In genomic region chr9:94165592-94166236, GRCh38 we compare ENCODE assay signal across 8 cellular contexts.
A peak's percentile ranks its signal among the peaks of the same experiment; 100 is the strongest.
DNase-seq lines count a peak whose midpoint lies in the region; ATAC-seq and TF ChIP-seq lines count a peak whose summit lies in the region.

No MANE protein-coding gene starts in this region.

- H3K9me3 ChIP-seq in duodenal mucosa (ENCODE audit: control insufficient read depth in 1 of 2, low read length in 2 of 2) = no peaks in the 10 kb centered on the region

- no peaks in the 10 kb centered on the region for H3K27me3 Mint-ChIP-seq in activated CD4-positive, alpha-beta memory T cell treated with anti-CD3 and anti-CD28 coated beads, Interleukin-2, amount 10 ng/mL, durations not matched to agents 7 days and 5 days

- intact Hi-C loops in lower leg skin (cut with DNase I; ENCODE audit: low total_unique reads) = no loop called here

- peaks cover 23 to 28% of the 10 kb centered on the region in 2 donors for H3K4me1 ChIP-seq in duodenal mucosa (ENCODE audit: control insufficient read depth in 1 of 2, insufficient read depth in 2 of 2, low read length in 2 of 2)

- no peak for TF ChIP-seq CTCF in C4-2B (conservative IDR thresholded peaks at IDR 0.05)
- no peak for TF ChIP-seq CTCF in lower leg skin (IDR thresholded peaks at IDR 0.05)

- H3K9me3 Mint-ChIP-seq in activated CD4-positive, alpha-beta memory T cell treated with anti-CD3 and anti-CD28 coated beads, Interleukin-2, amount 10 ng/mL, durations not matched to agents 7 days and 5 days = no peaks in the 10 kb centered on the region

- H3K27ac Mint-ChIP-seq in activated CD4-positive, alpha-beta memory T cell treated with anti-CD3 and anti-CD28 coated beads, Interleukin-2, amount 10 ng/mL, durations not matched to agents 7 days and 5 days = peak overlapping the region; percentile 70

- DNase-seq in HK-2 (ENCODE audit: unreplicated experiment) = peak; percentile 98
- DNase-seq in NCI-H82 treated with DMSO at 0.1 percent for 48 hours (lab: John Stamatoyannopoulos, UW; ENCODE audit: unreplicated experiment) = peak; percentile 97
- peak; percentile 98 for DNase-seq in activated CD4-positive, alpha-beta memory T cell treated with anti-CD3 and anti-CD28 coated beads, Interleukin-2, amount 10 ng/mL, durations not matched to agents 7 days and 5 days
- DNase-seq in lower leg skin (ENCODE audit: low spot score in 2 of 2) = peak; percentile 98 to 99
- peak; percentile 92 to 98 for DNase-seq in stimulated activated CD4-positive, alpha-beta T cell treated with anti-CD3 and anti-CD28 coated beads, Interleukin-4, amount 100 ng/mL, for 4 hours

- POLR2A ChIA-PET in activated CD4-positive, alpha-beta memory T cell treated with anti-CD3 and anti-CD28 coated beads, Interleukin-2, amount 10 ng/mL, durations not matched to agents 7 days and 5 days (lab: Charles Lee) = interaction anchor here (1.0 to 1.8 kb wide), 6 partner anchors 8 to 208 kb away, joined by 3 to 6 read pairs (median 4); a partner anchor contains a TSS

- H3K4me1 Mint-ChIP-seq in activated CD4-positive, alpha-beta memory T cell treated with anti-CD3 and anti-CD28 coated beads, Interleukin-2, amount 10 ng/mL, durations not matched to agents 7 days and 5 days = peaks cover 42% of the 10 kb centered on the region

- H3K4me3 ChIP-seq in duodenal mucosa (ENCODE audit: low read depth in 1 of 2, low read length in 2 of 2) = peak overlapping the region; percentile 72 to 74
- no peak overlapping the region for H3K4me3 ChIP-seq in lower leg skin (ENCODE audit: low read depth, poor library complexity, severe bottlenecking)

- H3K36me3 ChIP-seq in duodenal mucosa (ENCODE audit: control insufficient read depth in 1 of 2, insufficient read depth in 2 of 2, low read length in 2 of 2) = no peaks in the 10 kb centered on the region

- H3K27me3 ChIP-seq in duodenal mucosa (ENCODE audit: control insufficient read depth in 1 of 2, insufficient read depth in 2 of 2, low read length in 2 of 2) = no peaks in the 10 kb centered on the region

- peaks cover 17% of the 10 kb centered on the region for H3K36me3 Mint-ChIP-seq in activated CD4-positive, alpha-beta memory T cell treated with anti-CD3 and anti-CD28 coated beads, Interleukin-2, amount 10 ng/mL, durations not matched to agents 7 days and 5 days (ENCODE audit: low read depth)

- peak; percentile 91 for ATAC-seq in GM19455 (IDR thresholded peaks at IDR 0.05; ENCODE audit: unreplicated experiment)

- 9 to 13% methylated on average over 30 to 50 of the region's 50 CpGs for WGBS in lower leg skin, 2 donors

- peak overlapping the region in 1 of 2 donors; percentile 38 for H3K9ac ChIP-seq in duodenal mucosa (ENCODE audit: low read depth in 1 of 2, low read length in 2 of 2)

- H3K4me3 Mint-ChIP-seq in activated CD4-positive, alpha-beta memory T cell treated with anti-CD3 and anti-CD28 coated beads, Interleukin-2, amount 10 ng/mL, durations not matched to agents 7 days and 5 days = peak overlapping the region; percentile 69

- CTCF ChIA-PET in activated CD4-positive, alpha-beta memory T cell treated with anti-CD3 and anti-CD28 coated beads, Interleukin-2, amount 10 ng/mL, durations not matched to agents 7 days and 5 days (lab: Charles Lee) = interaction anchor here (0.8 kb wide), 1 partner anchor 102 kb away, joined by 3 read pairs; no protein-coding TSS in a partner anchor

- H3K27ac ChIP-seq in C4-2B (peak overlapping the region; percentile 99), duodenal mucosa (ENCODE audit: low read depth, low read length) (peak overlapping the region; percentile 99)

- no peak for TF ChIP-seq POLR2A in lower leg skin (IDR thresholded peaks at IDR 0.05)
